1 cellular context compared by ENCODE assay signal in the genomic region with DNA sequence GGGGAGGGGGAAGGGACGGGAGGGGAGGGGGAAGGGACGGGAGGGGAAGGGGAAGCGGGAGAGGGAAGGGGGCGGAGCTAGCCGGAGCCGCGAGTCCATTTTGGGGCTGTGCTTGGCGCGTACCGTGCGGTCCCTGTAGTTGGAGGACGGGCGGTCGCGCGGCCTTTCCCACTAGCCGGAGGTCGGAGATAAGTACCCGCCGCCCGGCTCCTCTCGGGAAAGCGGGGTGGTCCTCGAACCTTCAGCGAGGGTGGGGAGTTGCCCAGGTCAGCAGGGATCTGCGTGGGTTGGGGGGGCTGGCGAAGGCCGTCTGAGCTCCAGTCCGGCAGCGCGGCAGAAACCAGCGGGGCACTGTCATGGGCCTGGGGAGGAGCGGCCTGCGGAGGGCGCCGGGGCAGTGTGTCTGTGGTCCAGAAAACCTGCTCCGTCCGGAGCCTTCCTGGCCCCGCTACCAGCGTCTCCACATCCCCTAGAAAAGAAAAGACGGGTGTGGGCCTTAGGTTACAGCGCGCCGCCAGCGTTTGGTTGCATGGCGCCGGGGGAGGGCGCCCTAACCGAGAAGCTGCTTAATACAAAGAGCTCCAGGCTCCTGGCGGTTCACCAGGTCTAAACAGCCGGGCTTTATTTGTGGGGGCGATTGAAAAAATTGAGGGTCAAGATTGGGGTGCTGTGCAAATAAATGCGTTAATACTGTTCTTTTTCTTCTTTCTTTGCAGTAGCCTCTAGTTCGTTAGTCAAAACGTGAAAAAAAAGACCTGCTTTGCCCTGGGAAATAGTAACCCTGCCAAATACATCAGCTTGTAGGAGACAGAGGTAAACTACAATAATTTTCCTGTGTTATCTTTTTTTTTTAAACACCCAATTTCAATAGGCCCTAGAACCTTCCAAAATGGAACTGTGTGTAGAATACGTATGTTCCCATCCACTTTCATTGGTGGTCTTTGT.
TF ChIP-seq lines count a peak whose summit lies in the region.

A gene with protein sequence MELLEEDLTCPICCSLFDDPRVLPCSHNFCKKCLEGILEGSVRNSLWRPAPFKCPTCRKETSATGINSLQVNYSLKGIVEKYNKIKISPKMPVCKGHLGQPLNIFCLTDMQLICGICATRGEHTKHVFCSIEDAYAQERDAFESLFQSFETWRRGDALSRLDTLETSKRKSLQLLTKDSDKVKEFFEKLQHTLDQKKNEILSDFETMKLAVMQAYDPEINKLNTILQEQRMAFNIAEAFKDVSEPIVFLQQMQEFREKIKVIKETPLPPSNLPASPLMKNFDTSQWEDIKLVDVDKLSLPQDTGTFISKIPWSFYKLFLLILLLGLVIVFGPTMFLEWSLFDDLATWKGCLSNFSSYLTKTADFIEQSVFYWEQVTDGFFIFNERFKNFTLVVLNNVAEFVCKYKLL (plus strand): TSS at position 92 of the 945 bp plus-strand sequence. CDS start 14,899 bp downstream, outside the sequence.

TF ChIP-seq in H1, 55 proteins besides CTCF, POLR2A, EP300 and RAD21 (continues in another document):
- TF ChIP-seq CHD7 (IDR thresholded peaks at IDR 0.05; ENCODE audit: insufficient replicate concordance, low read length) (no peak), CEBPB (IDR thresholded peaks at IDR 0.05; ENCODE audit: low read depth, low read length) (no peak), PHF8 (conservative IDR thresholded peaks at IDR 0.05; ENCODE audit: low read depth, low read length) (peak; percentile 88), EGR1 (IDR thresholded peaks at IDR 0.05; ENCODE audit: borderline replicate concordance, low read depth, low read length) (no peak), RNF2 (IDR thresholded peaks at IDR 0.05; ENCODE audit: borderline replicate concordance, low read depth, low read length, missing control alignments, poor library complexity, severe bottlenecking) (no peak), YY1 (IDR thresholded peaks at IDR 0.05; ENCODE audit: low read depth, low read length) (peak; percentile 11; the same call in 1 of the 2 replicates), ASH2L (IDR thresholded peaks at IDR 0.05; ENCODE audit: low read length) (peak; percentile 95), SRF (IDR thresholded peaks at IDR 0.05; ENCODE audit: low read depth, low read length) (no peak), NRF1 (IDR thresholded peaks at IDR 0.05; ENCODE audit: low read depth, low read length) (no peak), CREB1 (IDR thresholded peaks at IDR 0.05) (peak; percentile 7; the same call in 1 of the 2 replicates), SP4 (IDR thresholded peaks at IDR 0.05; ENCODE audit: low read length) (no peak), ATF2 (IDR thresholded peaks at IDR 0.05; ENCODE audit: low read length) (no peak; the same call in 1 of the 2 replicates), RFX5 (IDR thresholded peaks at IDR 0.05; ENCODE audit: borderline replicate concordance, low read depth, low read length) (no peak), MAFK (IDR thresholded peaks at IDR 0.05; ENCODE audit: low read depth, low read length) (no peak), GTF2F1 (IDR thresholded peaks at IDR 0.05; ENCODE audit: borderline replicate concordance, low read depth, low read length) (no peak), POU5F1 (IDR thresholded peaks at IDR 0.05; ENCODE audit: low read depth, low read length) (no peak), SIRT6 (IDR thresholded peaks at IDR 0.05; ENCODE audit: low read length) (no peak), EZH2 (IDR thresholded peaks at IDR 0.05; ENCODE audit: low read depth, low read length, severe bottlenecking) (no peak), ATF3 (IDR thresholded peaks at IDR 0.05; ENCODE audit: insufficient read depth, low read depth, low read length) (no peak), TCF12 (IDR thresholded peaks at IDR 0.05; ENCODE audit: low read depth, low read length) (no peak), RXRA (IDR thresholded peaks at IDR 0.05; ENCODE audit: insufficient read depth, low read depth, low read length) (no peak), JUND (IDR thresholded peaks at IDR 0.05; ENCODE audit: low read length) (no peak), SUZ12 (IDR thresholded peaks at IDR 0.05; ENCODE audit: low read length) (no peak), HDAC2 (IDR thresholded peaks at IDR 0.05; ENCODE audit: borderline replicate concordance in 1 of 2, low read depth in 2 of 2, low read length in 2 of 2) (no peak), HDAC6 (IDR thresholded peaks at IDR 0.05; ENCODE audit: low read depth, low read length) (no peak), BACH1 (IDR thresholded peaks at IDR 0.05; ENCODE audit: low read length) (0 out of 2 replicates have a peak, but pooled peaks have one; percentile 2), JUN (IDR thresholded peaks at IDR 0.05; ENCODE audit: low read depth, low read length) (no peak), TEAD4 (IDR thresholded peaks at IDR 0.05; ENCODE audit: low read depth, low read length) (no peak), ZNF274 (IDR thresholded peaks at IDR 0.05; ENCODE audit: borderline replicate concordance, extremely low read depth, low read length) (no peak), SIX5 (IDR thresholded peaks at IDR 0.05; ENCODE audit: low read depth, low read length) (no peak), KDM4A (IDR thresholded peaks at IDR 0.05; ENCODE audit: low read depth, low read length, severe bottlenecking) (peak; percentile 37), CBX5 (IDR thresholded peaks at IDR 0.05; ENCODE audit: low read depth, low read length) (no peak), FOSL1 (IDR thresholded peaks at IDR 0.05; ENCODE audit: insufficient read depth, low read depth, low read length) (no peak), BCL11A (IDR thresholded peaks at IDR 0.05; ENCODE audit: low read depth in 2 of 2, low read length in 2 of 2) (no peak), CBX8 (IDR thresholded peaks at IDR 0.05; ENCODE audit: borderline replicate concordance, low read depth, low read length) (no peak), TBP (IDR thresholded peaks at IDR 0.05; ENCODE audit: low read depth, low read length) (peak; percentile 45; the same call in 1 of the 2 replicates), SP2 (IDR thresholded peaks at IDR 0.05; ENCODE audit: low read length) (no peak), TAF1 (IDR thresholded peaks at IDR 0.05; ENCODE audit: low read depth, low read length) (peak; percentile 76), SIN3A (conservative IDR thresholded peaks at IDR 0.05 in 1 of 2, IDR thresholded peaks at IDR 0.05 in 1 of 2; ENCODE audit: low read depth in 1 of 2, low read length in 2 of 2) (0 out of 4 replicates have a peak, but pooled peaks have one; percentile 37 to 53), BRCA1 (IDR thresholded peaks at IDR 0.05; ENCODE audit: low read depth, low read length) (no peak), NANOG (IDR thresholded peaks at IDR 0.05; ENCODE audit: insufficient read depth, low read depth, low read length, poor library complexity, severe bottlenecking) (no peak), TAF7 (optimal IDR thresholded peaks at IDR 0.05; ENCODE audit: borderline replicate concordance, low read depth, low read length) (no peak), SP1 (IDR thresholded peaks at IDR 0.05; ENCODE audit: low read depth, low read length) (no peak), KDM5A (IDR thresholded peaks at IDR 0.05; ENCODE audit: low read length) (no peak), CHD2 (IDR thresholded peaks at IDR 0.05; ENCODE audit: low read length) (no peak), RBBP5 (IDR thresholded peaks at IDR 0.05; ENCODE audit: borderline replicate concordance, low read depth, low read length) (0 out of 2 replicates have a peak, but pooled peaks have one; percentile 36), SAP30 (IDR thresholded peaks at IDR 0.05; ENCODE audit: insufficient read depth, insufficient replicate concordance, low read length) (no peak)
- TF ChIP-seq, protein P1, sequence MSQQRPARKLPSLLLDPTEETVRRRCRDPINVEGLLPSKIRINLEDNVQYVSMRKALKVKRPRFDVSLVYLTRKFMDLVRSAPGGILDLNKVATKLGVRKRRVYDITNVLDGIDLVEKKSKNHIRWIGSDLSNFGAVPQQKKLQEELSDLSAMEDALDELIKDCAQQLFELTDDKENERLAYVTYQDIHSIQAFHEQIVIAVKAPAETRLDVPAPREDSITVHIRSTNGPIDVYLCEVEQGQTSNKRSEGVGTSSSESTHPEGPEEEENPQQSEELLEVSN (IDR thresholded peaks at IDR 0.05): no peak
- TF ChIP-seq, protein P2, sequence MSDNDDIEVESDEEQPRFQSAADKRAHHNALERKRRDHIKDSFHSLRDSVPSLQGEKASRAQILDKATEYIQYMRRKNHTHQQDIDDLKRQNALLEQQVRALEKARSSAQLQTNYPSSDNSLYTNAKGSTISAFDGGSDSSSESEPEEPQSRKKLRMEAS (IDR thresholded peaks at IDR 0.05): no peak
- TF ChIP-seq, protein P3, sequence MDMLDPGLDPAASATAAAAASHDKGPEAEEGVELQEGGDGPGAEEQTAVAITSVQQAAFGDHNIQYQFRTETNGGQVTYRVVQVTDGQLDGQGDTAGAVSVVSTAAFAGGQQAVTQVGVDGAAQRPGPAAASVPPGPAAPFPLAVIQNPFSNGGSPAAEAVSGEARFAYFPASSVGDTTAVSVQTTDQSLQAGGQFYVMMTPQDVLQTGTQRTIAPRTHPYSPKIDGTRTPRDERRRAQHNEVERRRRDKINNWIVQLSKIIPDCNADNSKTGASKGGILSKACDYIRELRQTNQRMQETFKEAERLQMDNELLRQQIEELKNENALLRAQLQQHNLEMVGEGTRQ (IDR thresholded peaks at IDR 0.05; ENCODE audit: low read length): no peak
